ENCODE assay signal across 16 cellular contexts in genomic region chr2:219198974-219199373, GRCh38.
"Had no signal": no experiment of that assay in that cellular context is flagged by ENCODE, and none has a peak within 500 bp of the region (broad histone marks: within the 10 kb centered on the region; RNA-seq: fewer than 3 reads in every experiment).

No MANE protein-coding gene starts in this region.

- H3K36me3 Mint-ChIP-seq: memory B cell, natural killer cell, T-cell had no signal

- H3K9me3 Mint-ChIP-seq: activated CD4-positive, alpha-beta memory T cell treated with anti-CD3 and anti-CD28 coated beads for 36 hours; dendritic cell treated with granulocyte-macrophage colony-stimulating factor and Interleukin-4, amounts not matched to agents 40 ng/mL and 50 ng/mL, for 4 days; effector memory CD8-positive, alpha-beta T cell; memory B cell; natural killer cell; T-cell had no signal

- ATAC-seq: effector memory CD8-positive, alpha-beta T cell; foreskin keratinocyte; left ventricle myocardium superior; mucosa of descending colon; natural killer cell; T-cell had no signal

- DNase-seq: activated CD4-positive, alpha-beta memory T cell treated with anti-CD3 and anti-CD28 coated beads for 36 hours; activated CD4-positive, CD25-positive, alpha-beta regulatory T cell treated with anti-CD3 and anti-CD28 coated beads, Interleukin-2, amount 50 U/mL, for 72 hours; cerebellar nuclear complex; effector memory CD8-positive, alpha-beta T cell; foreskin keratinocyte; kidney glomerular epithelial cell; left ventricle myocardium superior; mucosa of descending colon; natural killer cell; nucleus accumbens; stimulated activated naive CD4-positive, alpha-beta T cell; T-cell; T1000; upper lobe of left lung had no signal

- H3K4me3 Mint-ChIP-seq: activated CD4-positive, alpha-beta memory T cell treated with anti-CD3 and anti-CD28 coated beads for 36 hours; dendritic cell treated with granulocyte-macrophage colony-stimulating factor and Interleukin-4, amounts not matched to agents 40 ng/mL and 50 ng/mL, for 4 days; memory B cell; natural killer cell had no signal

- H3K27ac Mint-ChIP-seq: activated CD4-positive, alpha-beta memory T cell treated with anti-CD3 and anti-CD28 coated beads for 36 hours; dendritic cell treated with granulocyte-macrophage colony-stimulating factor and Interleukin-4, amounts not matched to agents 40 ng/mL and 50 ng/mL, for 4 days; memory B cell; T-cell had no signal

- H3K4me1 Mint-ChIP-seq: memory B cell had no signal
